In the genomic region with DNA sequence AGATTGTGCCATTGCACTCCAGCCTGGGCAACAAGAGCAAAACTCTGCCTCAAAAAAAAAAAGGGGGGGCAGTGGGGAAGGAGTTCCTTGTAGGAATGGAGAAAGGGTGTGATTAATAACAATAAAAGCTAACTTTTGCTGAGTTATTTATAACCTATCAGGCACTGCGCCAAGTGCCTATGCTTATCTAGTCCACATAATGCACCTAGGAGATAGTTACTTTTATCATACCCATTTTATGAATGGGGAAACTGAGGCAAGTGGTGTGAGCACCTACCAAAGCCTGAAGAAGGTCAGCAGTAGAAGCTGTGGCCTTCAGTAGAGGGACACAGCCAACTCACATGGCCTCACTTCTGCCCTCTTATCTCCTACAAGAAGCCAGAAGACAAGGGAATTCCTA, we compare ENCODE assay signal across 22 cellular contexts. TPM values are rescaled to one million over a fixed set of nuclear protein-coding genes. Genes with fewer than 3 reads are reported as not detected.
DNase-seq lines count a peak whose midpoint lies in the region; ATAC-seq, FAIRE-seq and TF ChIP-seq lines count a peak whose summit lies in the region.
"Had no signal": no experiment of that assay in that cellular context is flagged by ENCODE, and none has a peak within 500 bp of the region (broad histone marks: within the 10 kb centered on the region; RNA-seq: fewer than 3 reads in every experiment).

No MANE protein-coding gene starts in this region.

- no peak overlapping the region for H3K14ac ChIP-seq in H1 (ENCODE audit: insufficient read length)

- POLR2A ChIA-PET in HepG2 (lab: Yijun Ruan, JAX) (no interaction called here), H1 (lab: Charles Lee; ENCODE audit: partially characterized antibody) (no interaction called here)

- no peak overlapping the region for H4K91ac ChIP-seq in H1 (replicated peaks; ENCODE audit: insufficient read length, low read length)

- H3K4ac ChIP-seq in H1 (replicated peaks; ENCODE audit: insufficient read length, low read depth, low read length), result no peak overlapping the region

- H2BK15ac ChIP-seq in H1 (ENCODE audit: low read length), result no peak overlapping the region

- no peaks in the 10 kb centered on the region for H3K23me2 ChIP-seq in H1 (ENCODE audit: low read depth, low read length)

- FAIRE-seq in HepG2 (lab: Jason Lieb, UNC) (no peak), H1 (lab: Jason Lieb, UNC) (no peak)
- FAIRE-seq: A204.1, G401.6, GM12891, GM19239 had no signal

- DNase-seq in HepG2 (ENCODE audit: low spot score), result no peak
- no peak for DNase-seq in right lobe of liver
- peak; percentile 12 for DNase-seq in M059J (ENCODE audit: low read depth)
- DNase-seq in H1 (ENCODE audit: low read depth in 1 of 2, low spot score in 2 of 2), result no peak
- DNase-seq: ACHN; BE2C; C1 segment of cervical spinal cord; CD4-positive, CD25-positive, alpha-beta regulatory T cell; CD8-positive, alpha-beta memory T cell; COR-L47; DMS 273 treated with DMSO at 0.1 percent for 48 hours; DMS53; DND-41 had no signal

- no peak overlapping the region for H3K56ac ChIP-seq in H1 (replicated peaks; ENCODE audit: insufficient read length, low read depth, low read length)

- TF ChIP-seq POLR2A in HepG2 (IDR thresholded peaks at IDR 0.05; ENCODE audit: insufficient read depth in 1 of 2, low read depth in 2 of 2, low read length in 2 of 2) (no peak), right lobe of liver (IDR thresholded peaks at IDR 0.05) (no peak), H1 (IDR thresholded peaks at IDR 0.05; ENCODE audit: control extremely low read depth in 1 of 2, low read depth in 2 of 2, low read length in 2 of 2) (no peak)

- no peaks in the 10 kb centered on the region for H3K79me1 ChIP-seq in H1 (ENCODE audit: low read depth, low read length)

- no peak for TF ChIP-seq EP300 in HepG2 (IDR thresholded peaks at IDR 0.05; ENCODE audit: low read depth in 2 of 2, low read length in 2 of 2)
- TF ChIP-seq EP300 in HepG2 (CRISPR knock-in tag; IDR thresholded peaks at IDR 0.05; ENCODE audit: borderline replicate concordance), result no peak
- no peak for TF ChIP-seq EP300 in H1 (IDR thresholded peaks at IDR 0.05; ENCODE audit: borderline replicate concordance in 1 of 2, low read depth in 2 of 2, low read length in 2 of 2)

- no peaks in the 10 kb centered on the region for H4K20me1 ChIP-seq in HepG2 (ENCODE audit: insufficient read depth, low read length)
- no peaks in the 10 kb centered on the region for H4K20me1 ChIP-seq in H1 (replicated peaks in 1 of 2; ENCODE audit: control insufficient read depth in 1 of 2, insufficient read depth in 2 of 2, low read length in 2 of 2)

- H2BK12ac ChIP-seq in H1 (ENCODE audit: low read depth, low read length), result no peak overlapping the region

- intact Hi-C loops in HepG2 (cut with micrococcal nuclease; ENCODE audit: unreplicated experiment) (loop anchor here (10.0 kb wide), 1 partner anchor 103 kb away; no protein-coding TSS in a partner anchor), right lobe of liver (cut with DNase I) (no loop called here)

- H4K8ac ChIP-seq in H1 (ENCODE audit: extremely low read depth, insufficient read depth, low read length), result no peak overlapping the region

- TF ChIP-seq CTCF in HepG2 (CRISPR knock-in tag; IDR thresholded peaks at IDR 0.05) (no peak), right lobe of liver (IDR thresholded peaks at IDR 0.05) (no peak), H1 (IDR thresholded peaks at IDR 0.05; ENCODE audit: control extremely low read depth in 1 of 3, insufficient read depth in 1 of 3, low read depth in 1 of 3, low read length in 3 of 3) (no peak)

- ATAC-seq in HepG2 (no peak), right lobe of liver (no peak), GM21367 (IDR thresholded peaks at IDR 0.05; ENCODE audit: unreplicated experiment) (no peak), GM21529 (IDR thresholded peaks at IDR 0.05; ENCODE audit: unreplicated experiment) (no peak)

- H3K4me2 ChIP-seq in HepG2 (ENCODE audit: low read depth, low read length), result no peak overlapping the region
- H3K4me2 ChIP-seq in H1 (ENCODE audit: insufficient read depth in 1 of 2, low read depth in 2 of 2, low read length in 2 of 2), result no peak overlapping the region
- H3K4me2 ChIP-seq: KMS-11 had no signal

- H2AK5ac ChIP-seq in H1 (ENCODE audit: low read depth, low read length), result no peak overlapping the region

- CTCF ChIA-PET in HepG2 (lab: Yijun Ruan, JAX; ENCODE audit: low intra/inter-chr PET ratio, low total read pairs) (no interaction called here), H1 (lab: Charles Lee; ENCODE audit: partially characterized antibody) (interaction anchor here (1.0 to 6.7 kb wide), 5 partner anchors 13 to 142 kb away, joined by 5 to 63 read pairs (median 13); a partner anchor contains a TSS)

- H3K18ac ChIP-seq in H1 (ENCODE audit: extremely low read depth, low read length), result no peak overlapping the region

- no peaks in the 10 kb centered on the region for H3K79me2 ChIP-seq in HepG2 (ENCODE audit: insufficient read depth, low read length)
- H3K79me2 ChIP-seq in H1 (ENCODE audit: control insufficient read depth in 1 of 2, insufficient read depth in 2 of 2, low read length in 2 of 2), result no peaks in the 10 kb centered on the region

- H2BK20ac ChIP-seq in H1 (ENCODE audit: low read length), result peak overlapping the region; percentile 93; the same call in 1 of the 2 replicates

- H3K9ac ChIP-seq in HepG2 (ENCODE audit: insufficient read depth, low read depth, low read length), result no peak overlapping the region
- H3K9ac ChIP-seq in H1 (replicated peaks in 1 of 4; ENCODE audit: extremely low read depth in 1 of 4, low read depth in 3 of 4, low read length in 3 of 4), result no peak overlapping the region
- H3K9ac ChIP-seq: KMS-11 had no signal

- H4K5ac ChIP-seq in H1 (ENCODE audit: insufficient read length, low read depth, low read length), result no peak overlapping the region

- H3K4me3 ChIP-seq in HepG2 (replicated peaks in 1 of 3; ENCODE audit: insufficient read depth in 1 of 3, low read depth in 2 of 3, low read length in 3 of 3) (no peak overlapping the region), right lobe of liver (no peak overlapping the region), H1 (ENCODE audit: extremely low read depth in 1 of 4, insufficient read depth in 2 of 4, low read depth in 3 of 4, low read length in 4 of 4) (no peak overlapping the region)
- H3K4me3 ChIP-seq: HAP-1 had no signal

- in situ Hi-C loops in HepG2 (cut with HindIII; ENCODE audit: extremely low pct_ligation_motif_present, low pct_unique_long_range_greater_than_20kb), result no loop called here

- H3K4me1 ChIP-seq in HepG2 (ENCODE audit: insufficient read depth, low read length) (no peaks in the 10 kb centered on the region), right lobe of liver (no peaks in the 10 kb centered on the region), H1 (replicated peaks in 1 of 4; ENCODE audit: control insufficient read depth in 3 of 4, insufficient read depth in 4 of 4, low read length in 3 of 4) (no peaks in the 10 kb centered on the region; a peak in 1 of 7 replicates)
- H3K4me1 ChIP-seq: BE2C, HAP-1 had no signal

- H3K27me3 ChIP-seq in HepG2 (ENCODE audit: control insufficient read depth in 1 of 2, insufficient read depth in 2 of 2, low read length in 2 of 2) (no peaks in the 10 kb centered on the region), right lobe of liver (no peaks in the 10 kb centered on the region), H1 (replicated peaks in 1 of 4; ENCODE audit: control insufficient read depth in 3 of 4, extremely low read depth in 1 of 4, insufficient read depth in 3 of 4, low read length in 3 of 4) (no peaks in the 10 kb centered on the region)
- H3K27me3 ChIP-seq: BE2C had no signal

- H2BK120ac ChIP-seq in H1 (replicated peaks; ENCODE audit: low read depth, low read length), result no peak overlapping the region

- H3K36me3 ChIP-seq in HepG2 (replicated peaks in 1 of 2; ENCODE audit: control insufficient read depth in 1 of 2, insufficient read depth in 2 of 2, low read length in 2 of 2) (no peaks in the 10 kb centered on the region), right lobe of liver (no peaks in the 10 kb centered on the region), H1 (ENCODE audit: control insufficient read depth in 2 of 4, insufficient read depth in 4 of 4, low read length in 3 of 4) (no peaks in the 10 kb centered on the region)
- H3K36me3 ChIP-seq: BE2C, HAP-1 had no signal

- no peak overlapping the region for H2BK5ac ChIP-seq in H1 (ENCODE audit: low read depth, low read length)

- H3K9me3 ChIP-seq in HepG2 (ENCODE audit: low read length), result no peaks in the 10 kb centered on the region
- H3K9me3 ChIP-seq in right lobe of liver, result no peaks in the 10 kb centered on the region
- H3K9me3 ChIP-seq in H1 (ENCODE audit: insufficient read depth in 2 of 2, low read depth in 1 of 2, low read length in 1 of 2), result no peaks in the 10 kb centered on the region
- H3K9me3 ChIP-seq: BE2C, HAP-1 had no signal

- TF ChIP-seq RAD21 in HepG2 (CRISPR knock-in tag; IDR thresholded peaks at IDR 0.05) (no peak), H1 (IDR thresholded peaks at IDR 0.05 in 1 of 2, conservative IDR thresholded peaks at IDR 0.05 in 1 of 2; ENCODE audit: low read depth in 2 of 2, low read length in 2 of 2) (no peak)

- 88% methylated on average over 1 of the region's 1 CpG for WGBS in HepG2 (ENCODE audit: low lambda C conversion rate)
- whole genome bisulfite sequencing in right lobe of liver (ENCODE audit: insufficient coverage, low coverage, low lambda C conversion rate, missing lambda C conversion rate), result 80% methylated on average over 1 of the region's 1 CpG
- whole genome bisulfite sequencing in H1 (ENCODE audit: extremely low coverage in 1 of 2, insufficient coverage in 1 of 2, insufficient read length in 1 of 2, insufficient replicate concordance in 2 of 2, low coverage in 1 of 2, low lambda C conversion rate in 2 of 2, missing lambda C conversion rate in 1 of 2), 2 experiments, result 89% methylated on average over 1 of the region's 1 CpG; no CpG with 5 or more reads in 1 of the 2 experiments

- H2AFZ ChIP-seq in HepG2 (ENCODE audit: low read length), result no peak overlapping the region
- no peak overlapping the region for H2AFZ ChIP-seq in H1 (ENCODE audit: low read length)

- no peak overlapping the region for H3K23ac ChIP-seq in H1 (ENCODE audit: insufficient read length)

- H3K27ac ChIP-seq in HepG2 (ENCODE audit: extremely low read length, insufficient read depth, low read length) (no peak overlapping the region), right lobe of liver (no peak overlapping the region), H1 (ENCODE audit: low read depth, low read length) (no peak overlapping the region)
- H3K27ac ChIP-seq: KMS-11 had no signal

- no TSS peak for BruUV-seq in HepG2 (replicated peaks; lab: Mats Ljungman, UMichigan)

RNA-seq across cellular contexts. Expression of a gene that starts 13.6 kb away (rescaled TPM):
- total RNA-seq in HepG2 (2016; rRNA removed; fragmentation: Illumina TruSeq; extraction: Trizol) (0.02 TPM in 1 of 2 replicates, not detected in the other), right lobe of liver (1 to 10 TPM in 5 of 6 experiments, under 1 TPM in 1; 0.62 to 4.0 (median 2.3) TPM)
- total RNA-seq in HepG2 (2016; cell fraction: cytosol; rRNA removed; fragmentation: Illumina TruSeq; extraction: Trizol; ENCODE audit: low read depth), result not detected in 2 replicates
- 0.04 TPM in 1 of 2 replicates, not detected in the other for total RNA-seq in HepG2 (2016; cell fraction: insoluble cytoplasmic fraction; rRNA removed; fragmentation: Illumina TruSeq; extraction: Trizol)
- 0.03 TPM in 1 of 2 replicates, not detected in the other for total RNA-seq in HepG2 (2016; cell fraction: membrane; rRNA removed; fragmentation: Illumina TruSeq; extraction: Trizol)
- total RNA-seq in HepG2 (2016; cell fraction: nucleus; rRNA removed; fragmentation: Illumina TruSeq; extraction: Trizol), result not detected in 2 replicates
- polyA plus RNA-seq in HepG2 (2011; rRNA removed) (0.09 and 0.11 TPM in 2 replicates), H1 (2011; rRNA removed) (2.6 and 3.8 TPM in 2 replicates)
- 0.05 and 0.08 TPM in 2 replicates for polyA plus RNA-seq in HepG2 (2011; cell fraction: cytosol; rRNA removed)
- polyA plus RNA-seq in HepG2 (2011; cell fraction: nucleus; rRNA removed), result 0.06 and 0.07 TPM in 2 replicates
- polyA plus RNA-seq in HepG2 (2012), result 0.05 and 0.11 TPM in 2 replicates
- polyA plus RNA-seq in HepG2 (2016; cell fraction: cytosol; fragmentation: Illumina TruSeq; extraction: Trizol; ENCODE audit: low read depth), result not detected in 2 replicates
- not detected in 2 replicates for polyA plus RNA-seq in HepG2 (2016; cell fraction: insoluble cytoplasmic fraction; fragmentation: Illumina TruSeq; extraction: Trizol; ENCODE audit: low read depth)
- not detected in 2 replicates for polyA plus RNA-seq in HepG2 (2016; cell fraction: membrane; fragmentation: Illumina TruSeq; extraction: Trizol; ENCODE audit: low read depth)
- not detected in 2 replicates for polyA plus RNA-seq in HepG2 (2016; cell fraction: nucleus; fragmentation: Illumina TruSeq; extraction: Trizol; ENCODE audit: insufficient read depth, low read depth)
- polyA minus RNA-seq in HepG2 (2011; rRNA and poly(A)+ RNA removed; ENCODE audit: low replicate concordance), result 0.12 and 0.21 TPM in 2 replicates
- not detected in 2 replicates for polyA minus RNA-seq in HepG2 (2011; cell fraction: cytosol; rRNA and poly(A)+ RNA removed)
- 0.13 TPM in 1 of 2 replicates, not detected in the other for polyA minus RNA-seq in HepG2 (2011; cell fraction: nucleus; rRNA and poly(A)+ RNA removed)
- not detected in 2 replicates for total RNA-seq in M059J (2014; rRNA removed; shearing (Covaris generic))
- total RNA-seq in H1 (2021; fragmentation: NEBNext Ultra II Directional; extraction: Animal tissue kit (Norgen Biotek cat#: 25700)), result 8.9 and 9.7 TPM in 2 replicates
- polyA plus RNA-seq in H1 (2011; cell fraction: cytosol; rRNA removed), result 3.9 TPM
- 7.3 TPM for polyA plus RNA-seq in H1 (2011; cell fraction: nucleus; rRNA removed)
- 3.3 to 4.7 TPM (median 4.1 TPM) in 4 replicates for polyA plus RNA-seq in H1 (2012, experiment 1 of 2)
- polyA plus RNA-seq in H1 (2012, experiment 2 of 2), result 5.1 TPM
- 7.4 TPM for polyA plus RNA-seq in H1 (2013, experiment 1 of 2)
- polyA plus RNA-seq in H1 (2013, experiment 2 of 2), result 7.5 TPM
- polyA minus RNA-seq in H1 (2011; rRNA and poly(A)+ RNA removed), result 7.7 and 10.3 TPM in 2 replicates
- polyA minus RNA-seq in H1 (2011; cell fraction: cytosol; rRNA and poly(A)+ RNA removed), result 3.9 TPM
- polyA minus RNA-seq in H1 (2011; cell fraction: nucleus; rRNA and poly(A)+ RNA removed), result 3.4 TPM
- total RNA-seq: H4 had no signal

RNA-seq across cellular contexts. Expression of a gene that starts 43.7 kb away (rescaled TPM):
- total RNA-seq in HepG2 (2016; rRNA removed; fragmentation: Illumina TruSeq; extraction: Trizol) (20.5 and 22.0 TPM in 2 replicates), right lobe of liver (1 to 10 TPM; 3.0 to 5.6 (median 3.7) TPM)
- 1.4 and 2.3 TPM in 2 replicates for total RNA-seq in HepG2 (2016; cell fraction: cytosol; rRNA removed; fragmentation: Illumina TruSeq; extraction: Trizol; ENCODE audit: low read depth)
- 20.8 and 23.2 TPM in 2 replicates for total RNA-seq in HepG2 (2016; cell fraction: insoluble cytoplasmic fraction; rRNA removed; fragmentation: Illumina TruSeq; extraction: Trizol)
- 4.9 and 5.2 TPM in 2 replicates for total RNA-seq in HepG2 (2016; cell fraction: membrane; rRNA removed; fragmentation: Illumina TruSeq; extraction: Trizol)
- 19.7 and 20.2 TPM in 2 replicates for total RNA-seq in HepG2 (2016; cell fraction: nucleus; rRNA removed; fragmentation: Illumina TruSeq; extraction: Trizol)
- polyA plus RNA-seq in HepG2 (2011; rRNA removed) (19.5 and 21.2 TPM in 2 replicates), H1 (2011; rRNA removed) (10.4 and 11.7 TPM in 2 replicates)
- 10.3 and 11.2 TPM in 2 replicates for polyA plus RNA-seq in HepG2 (2011; cell fraction: cytosol; rRNA removed)
- polyA plus RNA-seq in HepG2 (2011; cell fraction: nucleus; rRNA removed), result 59.7 and 75.5 TPM in 2 replicates
- 11.5 and 13.6 TPM in 2 replicates for polyA plus RNA-seq in HepG2 (2012)
- polyA plus RNA-seq in HepG2 (2016; cell fraction: cytosol; fragmentation: Illumina TruSeq; extraction: Trizol; ENCODE audit: low read depth), result 0.74 and 1.3 TPM in 2 replicates
- polyA plus RNA-seq in HepG2 (2016; cell fraction: insoluble cytoplasmic fraction; fragmentation: Illumina TruSeq; extraction: Trizol; ENCODE audit: low read depth), result 17.2 and 18.6 TPM in 2 replicates
- 2.2 and 2.4 TPM in 2 replicates for polyA plus RNA-seq in HepG2 (2016; cell fraction: membrane; fragmentation: Illumina TruSeq; extraction: Trizol; ENCODE audit: low read depth)
- polyA plus RNA-seq in HepG2 (2016; cell fraction: nucleus; fragmentation: Illumina TruSeq; extraction: Trizol; ENCODE audit: insufficient read depth, low read depth), result 28.1 and 28.5 TPM in 2 replicates
- polyA minus RNA-seq in HepG2 (2011; rRNA and poly(A)+ RNA removed; ENCODE audit: low replicate concordance), result 14.3 and 18.0 TPM in 2 replicates
- 6.7 and 7.3 TPM in 2 replicates for polyA minus RNA-seq in HepG2 (2011; cell fraction: cytosol; rRNA and poly(A)+ RNA removed)
- 25.9 and 33.6 TPM in 2 replicates for polyA minus RNA-seq in HepG2 (2011; cell fraction: nucleus; rRNA and poly(A)+ RNA removed)
- total RNA-seq in M059J (2014; rRNA removed; shearing (Covaris generic)), result 10.6 and 12.0 TPM in 2 replicates
- total RNA-seq in H1 (2021; fragmentation: NEBNext Ultra II Directional; extraction: Animal tissue kit (Norgen Biotek cat#: 25700)), result 14.1 and 14.4 TPM in 2 replicates
- polyA plus RNA-seq in H1 (2011; cell fraction: cytosol; rRNA removed), result 12.6 TPM
- 19.7 TPM for polyA plus RNA-seq in H1 (2011; cell fraction: nucleus; rRNA removed)
- polyA plus RNA-seq in H1 (2012, experiment 1 of 2), result 10.0 to 12.0 TPM (median 11.3 TPM) in 4 replicates
- 10.4 TPM for polyA plus RNA-seq in H1 (2012, experiment 2 of 2)
- 9.9 TPM for polyA plus RNA-seq in H1 (2013, experiment 1 of 2)
- 9.2 TPM for polyA plus RNA-seq in H1 (2013, experiment 2 of 2)
- 10.7 and 11.4 TPM in 2 replicates for polyA minus RNA-seq in H1 (2011; rRNA and poly(A)+ RNA removed)
- polyA minus RNA-seq in H1 (2011; cell fraction: cytosol; rRNA and poly(A)+ RNA removed), result 6.6 TPM
- polyA minus RNA-seq in H1 (2011; cell fraction: nucleus; rRNA and poly(A)+ RNA removed), result 9.6 TPM
